Comparison of ENCODE assay signal across 1 cellular context in genomic region chr18:35240664-35241522, GRCh38.
TF ChIP-seq lines count a peak whose summit lies in the region.

ZNF397 (plus strand) TSS chr18:35241034; CDS start chr18:35242471, 1,437 bp downstream.

TF ChIP-seq in HepG2, 621 proteins besides CTCF, POLR2A, EP300 and RAD21 (continued from another document and continues in another):
- TF ChIP-seq AHDC1 (CRISPR knock-in tag; IDR thresholded peaks at IDR 0.05; ENCODE audit: borderline replicate concordance) (no peak), YY1 (IDR thresholded peaks at IDR 0.05; ENCODE audit: insufficient read depth, insufficient replicate concordance, low read depth, low read length) (no peak), YEATS2 (CRISPR knock-in tag; IDR thresholded peaks at IDR 0.05; ENCODE audit: borderline replicate concordance) (peak; percentile 87; the same call in 1 of the 2 replicates), ZNF788 (CRISPR knock-in tag; IDR thresholded peaks at IDR 0.05; ENCODE audit: borderline replicate concordance) (peak; percentile 90; the same call in 1 of the 2 replicates), ZNF672 (CRISPR knock-in tag; IDR thresholded peaks at IDR 0.05) (no peak), ZNF615 (CRISPR knock-in tag; IDR thresholded peaks at IDR 0.05; ENCODE audit: borderline replicate concordance) (peak; percentile 70; the same call in 1 of the 2 replicates), SRSF9 (IDR thresholded peaks at IDR 0.05; ENCODE audit: borderline replicate concordance, insufficient read depth, low read depth, low read length, poor library complexity, severe bottlenecking) (no peak), ZNF772 (CRISPR knock-in tag; IDR thresholded peaks at IDR 0.05) (peak; percentile 75), ZSCAN25 (CRISPR knock-in tag; IDR thresholded peaks at IDR 0.05) (no peak), TOE1 (CRISPR knock-in tag; IDR thresholded peaks at IDR 0.05) (no peak), PLRG1 (conservative IDR thresholded peaks at IDR 0.05) (no peak), HOXA9 (CRISPR knock-in tag; IDR thresholded peaks at IDR 0.05; ENCODE audit: borderline replicate concordance) (no peak), ZNF180 (CRISPR knock-in tag; IDR thresholded peaks at IDR 0.05; ENCODE audit: borderline replicate concordance, low read depth) (no peak), ZNF513 (CRISPR knock-in tag; conservative IDR thresholded peaks at IDR 0.05) (no peak), ZNF674 (CRISPR knock-in tag; IDR thresholded peaks at IDR 0.05; ENCODE audit: low read depth) (no peak), MED8 (CRISPR knock-in tag; IDR thresholded peaks at IDR 0.05; ENCODE audit: insufficient replicate concordance) (no peak), TOPORS (CRISPR knock-in tag; IDR thresholded peaks at IDR 0.05) (peak; percentile 47; the same call in 1 of the 2 replicates), ZNF790 (CRISPR knock-in tag; IDR thresholded peaks at IDR 0.05; ENCODE audit: borderline replicate concordance) (0 out of 2 replicates have a peak, but pooled peaks have one; percentile 32), ZNF580 (CRISPR knock-in tag; IDR thresholded peaks at IDR 0.05; ENCODE audit: borderline replicate concordance, low read depth) (peak; percentile 89; the same call in 1 of the 2 replicates), ZNF274 (CRISPR knock-in tag; IDR thresholded peaks at IDR 0.05) (peak; percentile 50; the same call in 1 of the 2 replicates), KDM3A (CRISPR knock-in tag; IDR thresholded peaks at IDR 0.05; ENCODE audit: low read depth) (peak; percentile 84; the same call in 1 of the 2 replicates), CAMTA2 (CRISPR knock-in tag; IDR thresholded peaks at IDR 0.05; ENCODE audit: borderline replicate concordance) (no peak), TAF1 (CRISPR knock-in tag; IDR thresholded peaks at IDR 0.05) (peak; percentile 91), ZNF749 (CRISPR knock-in tag; IDR thresholded peaks at IDR 0.05; ENCODE audit: borderline replicate concordance) (no peak), PITX1 (CRISPR knock-in tag; IDR thresholded peaks at IDR 0.05) (0 out of 2 replicates have a peak, but pooled peaks have one; percentile 30), ELF4 (CRISPR knock-in tag; IDR thresholded peaks at IDR 0.05; ENCODE audit: borderline replicate concordance) (0 out of 2 replicates have a peak, but pooled peaks have one; percentile 74), ZNF83 (CRISPR knock-in tag; IDR thresholded peaks at IDR 0.05; ENCODE audit: borderline replicate concordance) (no peak), U2AF1 (optimal IDR thresholded peaks at IDR 0.05; ENCODE audit: low read depth, low read length) (peak; percentile 83), E2F5 (CRISPR knock-in tag; conservative IDR thresholded peaks at IDR 0.05) (no peak; the same call in 1 of the 2 replicates), ZNF570 (CRISPR knock-in tag; IDR thresholded peaks at IDR 0.05; ENCODE audit: borderline replicate concordance) (no peak), ZNF883 (CRISPR knock-in tag; IDR thresholded peaks at IDR 0.05; ENCODE audit: not compliant biosample characterization) (no peak), ZNF616 (CRISPR knock-in tag; IDR thresholded peaks at IDR 0.05; ENCODE audit: low read depth) (no peak; the same call in 1 of the 2 replicates), SOX13 (IDR thresholded peaks at IDR 0.05) (no peak), SOX13 (CRISPR knock-in tag; conservative IDR thresholded peaks at IDR 0.05 in 1 of 2, IDR thresholded peaks at IDR 0.05 in 1 of 2) (peak in 1 of 2 experiments; percentile 65; a peak in 2 of 4 replicates), ATAD3A (CRISPR knock-in tag; IDR thresholded peaks at IDR 0.05) (no peak), NPAS2 (CRISPR knock-in tag; IDR thresholded peaks at IDR 0.05; ENCODE audit: borderline replicate concordance) (no peak), PHB2 (IDR thresholded peaks at IDR 0.05; ENCODE audit: partially characterized antibody) (no peak), KMT2A (CRISPR knock-in tag; IDR thresholded peaks at IDR 0.05) (peak; percentile 86), MLLT10 (CRISPR knock-in tag; IDR thresholded peaks at IDR 0.05) (no peak), CBFB (CRISPR knock-in tag; IDR thresholded peaks at IDR 0.05) (peak; percentile 79), MTA3 (CRISPR knock-in tag; IDR thresholded peaks at IDR 0.05) (no peak), NFATC3 (CRISPR knock-in tag; IDR thresholded peaks at IDR 0.05) (no peak), ZNF343 (CRISPR knock-in tag; IDR thresholded peaks at IDR 0.05) (no peak), ATF7-NPFF (CRISPR knock-in tag; IDR thresholded peaks at IDR 0.05; ENCODE audit: low read depth) (peak; percentile 53; the same call in 1 of the 2 replicates), ZNF800 (CRISPR knock-in tag; IDR thresholded peaks at IDR 0.05) (0 out of 2 replicates have a peak, but pooled peaks have one; percentile 41), ZNF264 (CRISPR knock-in tag; IDR thresholded peaks at IDR 0.05) (no peak)
- TF ChIP-seq, protein P1, sequence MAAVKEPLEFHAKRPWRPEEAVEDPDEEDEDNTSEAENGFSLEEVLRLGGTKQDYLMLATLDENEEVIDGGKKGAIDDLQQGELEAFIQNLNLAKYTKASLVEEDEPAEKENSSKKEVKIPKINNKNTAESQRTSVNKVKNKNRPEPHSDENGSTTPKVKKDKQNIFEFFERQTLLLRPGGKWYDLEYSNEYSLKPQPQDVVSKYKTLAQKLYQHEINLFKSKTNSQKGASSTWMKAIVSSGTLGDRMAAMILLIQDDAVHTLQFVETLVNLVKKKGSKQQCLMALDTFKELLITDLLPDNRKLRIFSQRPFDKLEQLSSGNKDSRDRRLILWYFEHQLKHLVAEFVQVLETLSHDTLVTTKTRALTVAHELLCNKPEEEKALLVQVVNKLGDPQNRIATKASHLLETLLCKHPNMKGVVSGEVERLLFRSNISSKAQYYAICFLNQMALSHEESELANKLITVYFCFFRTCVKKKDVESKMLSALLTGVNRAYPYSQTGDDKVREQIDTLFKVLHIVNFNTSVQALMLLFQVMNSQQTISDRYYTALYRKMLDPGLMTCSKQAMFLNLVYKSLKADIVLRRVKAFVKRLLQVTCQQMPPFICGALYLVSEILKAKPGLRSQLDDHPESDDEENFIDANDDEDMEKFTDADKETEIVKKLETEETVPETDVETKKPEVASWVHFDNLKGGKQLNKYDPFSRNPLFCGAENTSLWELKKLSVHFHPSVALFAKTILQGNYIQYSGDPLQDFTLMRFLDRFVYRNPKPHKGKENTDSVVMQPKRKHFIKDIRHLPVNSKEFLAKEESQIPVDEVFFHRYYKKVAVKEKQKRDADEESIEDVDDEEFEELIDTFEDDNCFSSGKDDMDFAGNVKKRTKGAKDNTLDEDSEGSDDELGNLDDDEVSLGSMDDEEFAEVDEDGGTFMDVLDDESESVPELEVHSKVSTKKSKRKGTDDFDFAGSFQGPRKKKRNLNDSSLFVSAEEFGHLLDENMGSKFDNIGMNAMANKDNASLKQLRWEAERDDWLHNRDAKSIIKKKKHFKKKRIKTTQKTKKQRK (IDR thresholded peaks at IDR 0.05; ENCODE audit: low read length) = no peak
- TF ChIP-seq, protein P2, sequence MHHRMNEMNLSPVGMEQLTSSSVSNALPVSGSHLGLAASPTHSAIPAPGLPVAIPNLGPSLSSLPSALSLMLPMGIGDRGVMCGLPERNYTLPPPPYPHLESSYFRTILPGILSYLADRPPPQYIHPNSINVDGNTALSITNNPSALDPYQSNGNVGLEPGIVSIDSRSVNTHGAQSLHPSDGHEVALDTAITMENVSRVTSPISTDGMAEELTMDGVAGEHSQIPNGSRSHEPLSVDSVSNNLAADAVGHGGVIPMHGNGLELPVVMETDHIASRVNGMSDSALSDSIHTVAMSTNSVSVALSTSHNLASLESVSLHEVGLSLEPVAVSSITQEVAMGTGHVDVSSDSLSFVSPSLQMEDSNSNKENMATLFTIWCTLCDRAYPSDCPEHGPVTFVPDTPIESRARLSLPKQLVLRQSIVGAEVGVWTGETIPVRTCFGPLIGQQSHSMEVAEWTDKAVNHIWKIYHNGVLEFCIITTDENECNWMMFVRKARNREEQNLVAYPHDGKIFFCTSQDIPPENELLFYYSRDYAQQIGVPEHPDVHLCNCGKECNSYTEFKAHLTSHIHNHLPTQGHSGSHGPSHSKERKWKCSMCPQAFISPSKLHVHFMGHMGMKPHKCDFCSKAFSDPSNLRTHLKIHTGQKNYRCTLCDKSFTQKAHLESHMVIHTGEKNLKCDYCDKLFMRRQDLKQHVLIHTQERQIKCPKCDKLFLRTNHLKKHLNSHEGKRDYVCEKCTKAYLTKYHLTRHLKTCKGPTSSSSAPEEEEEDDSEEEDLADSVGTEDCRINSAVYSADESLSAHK (CRISPR knock-in tag; IDR thresholded peaks at IDR 0.05; ENCODE audit: borderline replicate concordance) = no peak
- TF ChIP-seq, protein P3, sequence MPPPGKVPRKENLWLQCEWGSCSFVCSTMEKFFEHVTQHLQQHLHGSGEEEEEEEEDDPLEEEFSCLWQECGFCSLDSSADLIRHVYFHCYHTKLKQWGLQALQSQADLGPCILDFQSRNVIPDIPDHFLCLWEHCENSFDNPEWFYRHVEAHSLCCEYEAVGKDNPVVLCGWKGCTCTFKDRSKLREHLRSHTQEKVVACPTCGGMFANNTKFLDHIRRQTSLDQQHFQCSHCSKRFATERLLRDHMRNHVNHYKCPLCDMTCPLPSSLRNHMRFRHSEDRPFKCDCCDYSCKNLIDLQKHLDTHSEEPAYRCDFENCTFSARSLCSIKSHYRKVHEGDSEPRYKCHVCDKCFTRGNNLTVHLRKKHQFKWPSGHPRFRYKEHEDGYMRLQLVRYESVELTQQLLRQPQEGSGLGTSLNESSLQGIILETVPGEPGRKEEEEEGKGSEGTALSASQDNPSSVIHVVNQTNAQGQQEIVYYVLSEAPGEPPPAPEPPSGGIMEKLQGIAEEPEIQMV (CRISPR knock-in tag; IDR thresholded peaks at IDR 0.05; ENCODE audit: low read depth) = 0 out of 2 replicates have a peak, but pooled peaks have one; percentile 52
